8 cellular contexts compared by ENCODE assay signal in genomic region chr1:148263906-148264255, GRCh38.
DNase-seq lines count a peak whose midpoint lies in the region; ATAC-seq and TF ChIP-seq lines count a peak whose summit lies in the region.

No MANE protein-coding gene starts in this region.

- peak overlapping the region; percentile 83 for H3K4me3 Mint-ChIP-seq in activated naive CD8-positive, alpha-beta T cell treated with anti-CD3 and anti-CD28 coated beads for 36 hours
- peak overlapping the region; percentile 97 for H3K4me3 Mint-ChIP-seq in type B pancreatic cell

- CTCF ChIA-PET in A673 (lab: Charles Lee) = no interaction called here
- CTCF ChIA-PET in HEK293 (lab: Yijun Ruan, JAX) = interaction anchor here (0.8 kb wide), 1 partner anchor 14 kb away, joined by 4 read pairs; no protein-coding TSS in a partner anchor

- peak overlapping the region in 1 of 2 donors; percentile 84 for H3K9ac ChIP-seq in liver (ENCODE audit: low read depth in 1 of 2, low read length in 2 of 2)

- TF ChIP-seq RAD21 in liver (IDR thresholded peaks at IDR 0.05) = no peak

- H3K27me3 ChIP-seq in A673 (replicated peaks; ENCODE audit: insufficient read depth, low read depth, low read length, poor library complexity) (no peaks in the 10 kb centered on the region), liver (ENCODE audit: control insufficient read depth in 4 of 4, insufficient read depth in 4 of 4, low read length in 3 of 4) (no peaks in the 10 kb centered on the region)

- BruUV-seq in A673 (replicated peaks; lab: Mats Ljungman, UMichigan) = no TSS peak

- TF ChIP-seq CTCF in A673 (conservative IDR thresholded peaks at IDR 0.05; ENCODE audit: low read depth, low read length) (no peak), HEK293 (tag by site-specific recombination; IDR thresholded peaks at IDR 0.05) (no peak), liver (IDR thresholded peaks at IDR 0.05; ENCODE audit: low read depth, low read length, missing input control) (no peak), type B pancreatic cell (conservative IDR thresholded peaks at IDR 0.05) (no peak)

- no peak overlapping the region for H3K27ac ChIP-seq in A673 (ENCODE audit: low read depth, low read length, poor library complexity, severe bottlenecking)
- peak overlapping the region; percentile 98 for H3K27ac ChIP-seq in HEK293 (ENCODE audit: extremely low read depth, low read depth, low read length)
- H3K27ac ChIP-seq in liver (ENCODE audit: low read depth in 1 of 2, low read length in 2 of 2) = peak overlapping the region; percentile 31 to 55

- H3K4me1 ChIP-seq in A673 (ENCODE audit: insufficient read depth, low read length, poor library complexity, severe bottlenecking) (no peaks in the 10 kb centered on the region), HEK293 (ENCODE audit: control insufficient read depth, insufficient read depth, low read length) (no peaks in the 10 kb centered on the region), liver (ENCODE audit: control insufficient read depth in 4 of 4, insufficient read depth in 4 of 4, low read length in 3 of 4) (peaks cover 0 to 7% (median 2%) of the 10 kb centered on the region in 4 donors)

- no peak for ATAC-seq in HG03469 (IDR thresholded peaks at IDR 0.05; ENCODE audit: unreplicated experiment)
- no peak for ATAC-seq in HG02840 (IDR thresholded peaks at IDR 0.05; ENCODE audit: low FRiP score, unreplicated experiment)

- H3K27ac Mint-ChIP-seq in activated naive CD8-positive, alpha-beta T cell treated with anti-CD3 and anti-CD28 coated beads for 36 hours = peak overlapping the region; percentile 99
- H3K27ac Mint-ChIP-seq in type B pancreatic cell = peak overlapping the region; percentile 99

- intact Hi-C loops in A673 (cut with micrococcal nuclease; ENCODE audit: unreplicated experiment) = loop anchor here (10.0 kb wide), 1 partner anchor 71 kb away; no protein-coding TSS in a partner anchor

- H3K4me3 ChIP-seq in A673 (ENCODE audit: low read depth, low read length, poor library complexity, severe bottlenecking) = peak overlapping the region; percentile 43
- peak overlapping the region; percentile 58 for H3K4me3 ChIP-seq in HEK293 (ENCODE audit: low read depth, low read length)
- peak overlapping the region; percentile 46 to 78 (median 75) for H3K4me3 ChIP-seq in liver (ENCODE audit: low read depth in 1 of 3, low read length in 3 of 3)

- no peaks in the 10 kb centered on the region for H3K36me3 Mint-ChIP-seq in activated naive CD8-positive, alpha-beta T cell treated with anti-CD3 and anti-CD28 coated beads for 36 hours
- H3K36me3 Mint-ChIP-seq in type B pancreatic cell = no peaks in the 10 kb centered on the region

- peaks cover 12% of the 10 kb centered on the region for H3K27me3 Mint-ChIP-seq in activated naive CD8-positive, alpha-beta T cell treated with anti-CD3 and anti-CD28 coated beads for 36 hours
- H3K27me3 Mint-ChIP-seq in type B pancreatic cell = peaks cover 36% of the 10 kb centered on the region

- DNase-seq in A673 (ENCODE audit: low spot score) = no peak
- no peak for DNase-seq in activated naive CD8-positive, alpha-beta T cell treated with anti-CD3 and anti-CD28 coated beads for 36 hours
- DNase-seq in type B pancreatic cell (ENCODE audit: extremely low spot score, unreplicated experiment) = no peak
- DNase-seq in DMS79 (lab: John Stamatoyannopoulos, UW) = no peak

- WGBS in liver = 3% methylated on average over 17 of the region's 17 CpGs

- H3K4me1 Mint-ChIP-seq in activated naive CD8-positive, alpha-beta T cell treated with anti-CD3 and anti-CD28 coated beads for 36 hours = peaks cover 25% of the 10 kb centered on the region
- no peaks in the 10 kb centered on the region for H3K4me1 Mint-ChIP-seq in type B pancreatic cell (ENCODE audit: unreplicated experiment)

- no peaks in the 10 kb centered on the region for H3K9me3 ChIP-seq in A673 (ENCODE audit: low read depth, low read length, poor library complexity, severe bottlenecking)
- H3K9me3 ChIP-seq in HEK293 (ENCODE audit: control insufficient read depth, insufficient read depth, low read depth, low read length) = no peaks in the 10 kb centered on the region
- no peaks in the 10 kb centered on the region for H3K9me3 ChIP-seq in liver (ENCODE audit: control insufficient read depth in 4 of 4, low read length in 3 of 4)

- H3K36me3 ChIP-seq in A673 (ENCODE audit: insufficient read depth, low read length, poor library complexity, severe bottlenecking) (no peaks in the 10 kb centered on the region), HEK293 (ENCODE audit: control insufficient read depth in 2 of 2, insufficient read depth in 1 of 2, low read length in 2 of 2) (no peaks in the 10 kb centered on the region), liver (ENCODE audit: control insufficient read depth in 4 of 4, insufficient read depth in 3 of 4, low read depth in 1 of 4, low read length in 3 of 4) (no peaks in the 10 kb centered on the region)

- POLR2A ChIA-PET in A673 (lab: Charles Lee; ENCODE audit: low non-redundant PET) (interaction anchor here (0.6 to 1.1 kb wide), 3 partner anchors 16 to 100 kb away, joined by 3 to 5 read pairs (median 5); no protein-coding TSS in a partner anchor), HEK293 (lab: Yijun Ruan, JAX) (interaction anchor here (0.7 to 1.4 kb wide), 13 partner anchors 10 to 594 kb away, joined by 3 to 91 read pairs (median 3); partner anchors contain the start of genes ACP6 and NBPF11)

- H3K9me3 Mint-ChIP-seq in activated naive CD8-positive, alpha-beta T cell treated with anti-CD3 and anti-CD28 coated beads for 36 hours = no peaks in the 10 kb centered on the region
- H3K9me3 Mint-ChIP-seq in type B pancreatic cell = no peaks in the 10 kb centered on the region

TF ChIP-seq in HEK293, 187 proteins besides CTCF, POLR2A, EP300 and RAD21:
- TF ChIP-seq ZNF18 (tag by site-specific recombination; IDR thresholded peaks at IDR 0.05) (peak; percentile 44; the same call in 1 of the 2 replicates), ZNF423 (tag by site-specific recombination; IDR thresholded peaks at IDR 0.05) (no peak)

TF ChIP-seq in liver, 16 proteins besides CTCF, POLR2A, EP300 and RAD21:
- no peak for TF ChIP-seq EGR1 (IDR thresholded peaks at IDR 0.05; ENCODE audit: low read depth in 2 of 2)
- TF ChIP-seq HNF4A (conservative IDR thresholded peaks at IDR 0.05) = no peak
- TF ChIP-seq GABPA (IDR thresholded peaks at IDR 0.05 in 1 of 2, conservative IDR thresholded peaks at IDR 0.05 in 1 of 2) = no peak
- no peak for TF ChIP-seq FOXA2 (IDR thresholded peaks at IDR 0.05)
- no peak for TF ChIP-seq FOXA1 (IDR thresholded peaks at IDR 0.05)
- no peak for TF ChIP-seq ATF3 (IDR thresholded peaks at IDR 0.05)
- no peak for TF ChIP-seq REST (IDR thresholded peaks at IDR 0.05)
- TF ChIP-seq SP1 (IDR thresholded peaks at IDR 0.05) = no peak
- no peak for TF ChIP-seq TAF1 (conservative IDR thresholded peaks at IDR 0.05)
- no peak for TF ChIP-seq MAX (IDR thresholded peaks at IDR 0.05)
- TF ChIP-seq HNF4G (IDR thresholded peaks at IDR 0.05) = no peak
- no peak for TF ChIP-seq RXRA (IDR thresholded peaks at IDR 0.05)
- no peak for TF ChIP-seq ZBTB33 (IDR thresholded peaks at IDR 0.05)
- no peak for TF ChIP-seq YY1 (IDR thresholded peaks at IDR 0.05)
- no peak for TF ChIP-seq JUND (IDR thresholded peaks at IDR 0.05)
TF ChIP-seq in liver: peak in this region for 0.
